ENCODE assay signal across 9 cellular contexts in genomic region chr13:113151745-113152707, GRCh38. TPM values are rescaled to one million over a fixed set of nuclear protein-coding genes. Genes with fewer than 3 reads are reported as not detected.
DNase-seq lines count a peak whose midpoint lies in the region; ATAC-seq, FAIRE-seq and TF ChIP-seq lines count a peak whose summit lies in the region.
"Had no signal": no experiment of that assay in that cellular context is flagged by ENCODE, and none has a peak within 500 bp of the region (broad histone marks: within the 10 kb centered on the region; RNA-seq: fewer than 3 reads in every experiment).

No MANE protein-coding gene starts in this region.

- no peak for DNase-seq in Calu3
- no peak for DNase-seq in SJCRH30
- DNase-seq in nephron progenitor cell: no peak
- DNase-seq in ureter (ENCODE audit: low spot score): no peak
- no peak for DNase-seq in GM19240 (ENCODE audit: insufficient read length, low spot score)

- H3K4me3 Mint-ChIP-seq in Calu3 (ENCODE audit: low read depth, unreplicated experiment) (peak overlapping the region; percentile 67), nephron progenitor cell (peak overlapping the region; percentile 82)

- peaks cover 8% of the 10 kb centered on the region; the same call in 1 of the 2 replicates for H3K4me1 ChIP-seq in SJCRH30

- no TSS peak for BruUV-seq in Calu3 (replicated peaks; lab: Mats Ljungman, UMichigan)

- CTCF ChIA-PET in Calu3 (lab: Charles Lee): interaction anchor here (0.9 kb wide), 1 partner anchor 58 kb away, joined by 3 read pairs; no protein-coding TSS in a partner anchor

- H3K36me3 ChIP-seq in SJCRH30: no peaks in the 10 kb centered on the region

- no peaks in the 10 kb centered on the region; the same call in 1 of the 2 replicates for H3K27me3 ChIP-seq in SJCRH30

- peak; percentile 78 for FAIRE-seq in endometrium (lab: Jason Lieb, UNC)

- ATAC-seq in HG03342 (IDR thresholded peaks at IDR 0.05; ENCODE audit: unreplicated experiment) (no peak), GM19351 (IDR thresholded peaks at IDR 0.05; ENCODE audit: unreplicated experiment) (no peak)

- H3K4me3 ChIP-seq in SJCRH30: peak overlapping the region; percentile 62

- H3K36me3 Mint-ChIP-seq in Calu3 (ENCODE audit: insufficient read depth, unreplicated experiment): peaks cover 13% of the 10 kb centered on the region
- H3K36me3 Mint-ChIP-seq in nephron progenitor cell (ENCODE audit: low read depth): peaks cover 7% of the 10 kb centered on the region

- H3K27ac ChIP-seq in SJCRH30: no peak overlapping the region

- peak overlapping the region; percentile 67 for H3K27ac Mint-ChIP-seq in Calu3 (ENCODE audit: unreplicated experiment)
- no peak overlapping the region for H3K27ac Mint-ChIP-seq in nephron progenitor cell

- H3K9me3 Mint-ChIP-seq in Calu3 (ENCODE audit: low read depth, unreplicated experiment) (no peaks in the 10 kb centered on the region), nephron progenitor cell (peaks cover 19% of the 10 kb centered on the region)

- H3K4me1 Mint-ChIP-seq in Calu3 (ENCODE audit: low read depth, unreplicated experiment): peaks cover 11% of the 10 kb centered on the region
- peaks cover 46% of the 10 kb centered on the region for H3K4me1 Mint-ChIP-seq in nephron progenitor cell

- H3K9me3 ChIP-seq in SJCRH30 (replicated peaks): no peaks in the 10 kb centered on the region

- H3K27me3 Mint-ChIP-seq in Calu3 (ENCODE audit: unreplicated experiment) (peaks cover 32% of the 10 kb centered on the region), nephron progenitor cell (ENCODE audit: low read depth, poor library complexity) (peaks cover 41% of the 10 kb centered on the region)

- TF ChIP-seq CTCF in Calu3 (IDR thresholded peaks at IDR 0.05; ENCODE audit: unreplicated experiment) (no peak), nephron progenitor cell (IDR thresholded peaks at IDR 0.05) (no peak)

- intact Hi-C loops in Calu3 (cut with micrococcal nuclease; ENCODE audit: unreplicated experiment): no loop called here

RNA-seq across cellular contexts. Expression of gene PROZ, which starts 6.4 kb away (rescaled TPM):
- total RNA-seq in Calu3 (2022) (not detected in 2 replicates), ureter (not detected)
- not detected in 2 replicates for total RNA-seq in SJCRH30 (2014; rRNA removed; shearing (Covaris generic))
- total RNA-seq: activated CD8-positive, alpha-beta memory T cell treated with anti-CD3 and anti-CD28 coated beads for 36 hours had no signal

RNA-seq across cellular contexts. Expression of gene F10, which starts 29.4 kb away (rescaled TPM):
- total RNA-seq in Calu3 (2022) (not detected in 2 replicates), ureter (9.4 TPM)
- 0.16 and 0.56 TPM in 2 replicates for total RNA-seq in SJCRH30 (2014; rRNA removed; shearing (Covaris generic))
- total RNA-seq: activated CD8-positive, alpha-beta memory T cell treated with anti-CD3 and anti-CD28 coated beads for 36 hours had no signal

RNA-seq across cellular contexts. Expression of gene F7, which starts 46.4 kb away (rescaled TPM):
- not detected in 2 replicates for total RNA-seq in Calu3 (2022)
- total RNA-seq in SJCRH30 (2014; rRNA removed; shearing (Covaris generic)): not detected in 2 replicates
- not detected for total RNA-seq in ureter

RNA-seq across cellular contexts. Expression of gene PCID2, which starts 56.4 kb away (rescaled TPM):
- total RNA-seq in Calu3 (2022) (21.1 and 21.2 TPM in 2 replicates), ureter (48.7 TPM)
- 59.5 and 64.6 TPM in 2 replicates for total RNA-seq in SJCRH30 (2014; rRNA removed; shearing (Covaris generic))

RNA-seq across cellular contexts. Expression of gene CUL4A, which starts 57.4 kb away (rescaled TPM):
- 27.3 and 32.1 TPM in 2 replicates for total RNA-seq in Calu3 (2022)
- total RNA-seq in SJCRH30 (2014; rRNA removed; shearing (Covaris generic)): 67.4 and 67.6 TPM in 2 replicates
- total RNA-seq in ureter: 86.8 TPM
